Comparison of ENCODE assay signal across 8 cellular contexts in the genomic region with DNA sequence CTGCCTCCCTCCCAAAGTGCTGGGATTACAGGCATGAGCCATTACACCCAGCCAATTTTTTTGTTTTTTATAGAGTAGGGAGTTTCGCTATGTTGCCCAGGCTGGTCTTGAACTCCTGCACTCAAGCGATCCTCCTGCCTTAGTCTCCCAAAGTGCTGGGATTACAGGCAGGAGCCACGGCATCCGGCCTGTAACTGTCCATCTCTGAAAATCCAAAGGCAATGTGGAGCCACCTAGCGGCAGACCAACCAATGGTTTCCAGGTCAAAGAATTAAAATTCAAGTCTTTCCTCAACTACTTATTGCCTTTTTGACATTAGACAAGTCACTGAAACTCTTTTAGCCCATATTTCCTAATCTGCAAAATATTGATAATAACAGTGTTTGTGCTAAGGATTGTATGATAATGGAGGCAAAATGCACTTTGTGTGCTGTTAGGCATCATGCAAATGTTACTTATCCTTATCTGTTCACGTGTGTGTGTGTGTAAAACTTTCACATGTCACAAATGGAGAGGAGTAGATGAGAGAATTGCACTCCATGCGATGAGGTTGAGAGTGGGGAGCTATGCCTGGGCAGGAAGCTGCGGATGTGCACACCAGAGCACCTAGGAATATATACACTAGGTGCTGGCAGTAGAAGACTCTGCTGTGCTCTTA. TPM values are rescaled to one million over a fixed set of nuclear protein-coding genes. Genes with fewer than 3 reads are reported as not detected.
DNase-seq lines count a peak whose midpoint lies in the region; ATAC-seq and TF ChIP-seq lines count a peak whose summit lies in the region.

No MANE protein-coding gene starts in this region.

- no peaks in the 10 kb centered on the region for H3K27me3 ChIP-seq in GM23338 (ENCODE audit: insufficient read depth)
- H3K27me3 ChIP-seq in gastroesophageal sphincter, result no peaks in the 10 kb centered on the region

- H3K9me3 Mint-ChIP-seq in GM23338, result no peaks in the 10 kb centered on the region
- H3K9me3 Mint-ChIP-seq in activated CD4-positive, alpha-beta memory T cell treated with anti-CD3 and anti-CD28 coated beads, Interleukin-2, amount 10 ng/mL, durations not matched to agents 7 days and 5 days, result no peaks in the 10 kb centered on the region

- TF ChIP-seq POLR2A in gastroesophageal sphincter (IDR thresholded peaks at IDR 0.05), result no peak

- ATAC-seq in GM23338 (peak; percentile 82), gastroesophageal sphincter (peak; percentile 64), GM19324 (IDR thresholded peaks at IDR 0.05; ENCODE audit: low FRiP score, unreplicated experiment) (no peak)

- CTCF ChIA-PET in activated CD4-positive, alpha-beta memory T cell treated with anti-CD3 and anti-CD28 coated beads, Interleukin-2, amount 10 ng/mL, durations not matched to agents 7 days and 5 days (lab: Charles Lee), result interaction anchor here (0.6 to 1.2 kb wide), 7 partner anchors 8 to 870 kb away, joined by 3 to 4 read pairs (median 3); no protein-coding TSS in a partner anchor

- no peak overlapping the region for H3K4me3 ChIP-seq in GM23338
- H3K4me3 ChIP-seq in gastroesophageal sphincter, result no peak overlapping the region

- peak; percentile 88 to 93 for TF ChIP-seq CTCF in GM23338 (conservative IDR thresholded peaks at IDR 0.05; ENCODE audit: low read depth in 2 of 2)
- TF ChIP-seq CTCF in gastroesophageal sphincter (IDR thresholded peaks at IDR 0.05), result peak; percentile 70 to 79 (median 72)

- no peaks in the 10 kb centered on the region for H3K36me3 Mint-ChIP-seq in GM23338 (ENCODE audit: low read depth)
- no peaks in the 10 kb centered on the region for H3K36me3 Mint-ChIP-seq in activated CD4-positive, alpha-beta memory T cell treated with anti-CD3 and anti-CD28 coated beads, Interleukin-2, amount 10 ng/mL, durations not matched to agents 7 days and 5 days (ENCODE audit: low read depth)

- peaks cover 8% of the 10 kb centered on the region; the same call in 2 of the 3 replicates for H3K4me1 Mint-ChIP-seq in GM23338
- H3K4me1 Mint-ChIP-seq in activated CD4-positive, alpha-beta memory T cell treated with anti-CD3 and anti-CD28 coated beads, Interleukin-2, amount 10 ng/mL, durations not matched to agents 7 days and 5 days, result no peaks in the 10 kb centered on the region

- H3K4me3 Mint-ChIP-seq in GM23338, result no peak overlapping the region
- H3K4me3 Mint-ChIP-seq in activated CD4-positive, alpha-beta memory T cell treated with anti-CD3 and anti-CD28 coated beads, Interleukin-2, amount 10 ng/mL, durations not matched to agents 7 days and 5 days, result no peak overlapping the region

- H3K4me1 ChIP-seq in GM23338 (ENCODE audit: insufficient read depth) (0 out of 2 replicates have a peak, but pooled peaks cover 6% of the 10 kb centered on the region), gastroesophageal sphincter (peaks cover 0 to 37% (median 17%) of the 10 kb centered on the region in 3 donors)

- H3K4me2 ChIP-seq in GM23338, result no peak overlapping the region

- DNase-seq in NCI-H2227 (lab: John Stamatoyannopoulos, UW; ENCODE audit: unreplicated experiment) (peak; percentile 4), NCI-H2227 treated with DMSO at 0.1 percent for 48 hours (lab: John Stamatoyannopoulos, UW) (no peak), GM23338 (ENCODE audit: low spot score) (peak; percentile 76), NCI-H1694 treated with DMSO at 0.1 percent for 48 hours (lab: John Stamatoyannopoulos, UW) (peak; percentile 19), posterior vena cava (ENCODE audit: low spot score) (peak; percentile 86)
- DNase-seq in activated CD4-positive, alpha-beta memory T cell treated with anti-CD3 and anti-CD28 coated beads, Interleukin-2, amount 10 ng/mL, durations not matched to agents 7 days and 5 days, result peak; percentile 51

- no peak overlapping the region for H2AFZ ChIP-seq in GM23338

- no peaks in the 10 kb centered on the region for H3K79me2 ChIP-seq in GM23338 (replicated peaks; ENCODE audit: insufficient read depth)

- no peak overlapping the region for H3K27ac Mint-ChIP-seq in GM23338
- H3K27ac Mint-ChIP-seq in activated CD4-positive, alpha-beta memory T cell treated with anti-CD3 and anti-CD28 coated beads, Interleukin-2, amount 10 ng/mL, durations not matched to agents 7 days and 5 days, result no peak overlapping the region

- H3K27ac ChIP-seq in GM23338 (ENCODE audit: low read depth) (no peak overlapping the region), gastroesophageal sphincter (no peak overlapping the region)

- TF ChIP-seq EP300 in gastroesophageal sphincter (IDR thresholded peaks at IDR 0.05), result no peak

- POLR2A ChIA-PET in activated CD4-positive, alpha-beta memory T cell treated with anti-CD3 and anti-CD28 coated beads, Interleukin-2, amount 10 ng/mL, durations not matched to agents 7 days and 5 days (lab: Charles Lee), result no interaction called here

- H4K20me1 ChIP-seq in GM23338 (replicated peaks; ENCODE audit: insufficient read depth), result no peaks in the 10 kb centered on the region

- no peaks in the 10 kb centered on the region for H3K27me3 Mint-ChIP-seq in GM23338 (ENCODE audit: insufficient read depth, low read depth, poor library complexity)
- H3K27me3 Mint-ChIP-seq in activated CD4-positive, alpha-beta memory T cell treated with anti-CD3 and anti-CD28 coated beads, Interleukin-2, amount 10 ng/mL, durations not matched to agents 7 days and 5 days, result peaks cover 9% of the 10 kb centered on the region

- H3K9me3 ChIP-seq in gastroesophageal sphincter, result no peaks in the 10 kb centered on the region

- no peaks in the 10 kb centered on the region for H3F3A ChIP-seq in GM23338 (replicated peaks; ENCODE audit: low read depth)

- WGBS in gastroesophageal sphincter (ENCODE audit: low coverage in 1 of 2), 2 donors, result 61 to 74% methylated on average over 4 to 6 of the region's 8 CpGs

- intact Hi-C loops in posterior vena cava (cut with DNase I), result loop anchor here (10.0 kb wide), 1 partner anchor 52 kb away; a partner anchor contains a TSS

- H3K36me3 ChIP-seq in GM23338 (ENCODE audit: insufficient read depth) (no peaks in the 10 kb centered on the region), gastroesophageal sphincter (no peaks in the 10 kb centered on the region)

- H3K9me2 ChIP-seq in GM23338 (ENCODE audit: insufficient read depth), result no peaks in the 10 kb centered on the region

TF ChIP-seq in GM23338, 12 proteins besides CTCF, POLR2A, EP300 and RAD21:
- TF ChIP-seq STAT1 (IDR thresholded peaks at IDR 0.05; ENCODE audit: unreplicated experiment) (no peak), EZH2 (IDR thresholded peaks at IDR 0.05; ENCODE audit: low read depth, unreplicated experiment) (no peak)
- TF ChIP-seq, protein P1, sequence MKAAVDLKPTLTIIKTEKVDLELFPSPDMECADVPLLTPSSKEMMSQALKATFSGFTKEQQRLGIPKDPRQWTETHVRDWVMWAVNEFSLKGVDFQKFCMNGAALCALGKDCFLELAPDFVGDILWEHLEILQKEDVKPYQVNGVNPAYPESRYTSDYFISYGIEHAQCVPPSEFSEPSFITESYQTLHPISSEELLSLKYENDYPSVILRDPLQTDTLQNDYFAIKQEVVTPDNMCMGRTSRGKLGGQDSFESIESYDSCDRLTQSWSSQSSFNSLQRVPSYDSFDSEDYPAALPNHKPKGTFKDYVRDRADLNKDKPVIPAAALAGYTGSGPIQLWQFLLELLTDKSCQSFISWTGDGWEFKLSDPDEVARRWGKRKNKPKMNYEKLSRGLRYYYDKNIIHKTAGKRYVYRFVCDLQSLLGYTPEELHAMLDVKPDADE (IDR thresholded peaks at IDR 0.05), result no peak
TF ChIP-seq in GM23338: peak in this region for 0.

RNA-seq across cellular contexts. Expression of a gene that starts 48.7 kb away (rescaled TPM):
- total RNA-seq in GM23338 (2014; rRNA removed; shearing (Covaris generic)), result 0.97 and 1.7 TPM in 2 replicates
- 0.24 and 0.26 TPM in 2 replicates for polyA plus RNA-seq in GM23338 (2016; fragmentation: Nextera tagmentation; extraction: Ambion mirVana)
- under 1 TPM; 0.10 to 0.13 TPM for total RNA-seq in activated CD4-positive, alpha-beta memory T cell treated with anti-CD3 and anti-CD28 coated beads, Interleukin-2, amount 10 ng/mL, durations not matched to agents 7 days and 5 days
- 100 to 1,000 TPM in 2 of 4 donors, 10 to 100 TPM in 2; 20.3 to 136 (median 80.1) TPM for total RNA-seq in gastroesophageal sphincter
- 100 to 1,000 TPM in 1 of 2 donors, 10 to 100 TPM in 1; 80.6 to 105 TPM for total RNA-seq in posterior vena cava
